Comparison of ENCODE assay signal across 1 cellular context in the genomic region with DNA sequence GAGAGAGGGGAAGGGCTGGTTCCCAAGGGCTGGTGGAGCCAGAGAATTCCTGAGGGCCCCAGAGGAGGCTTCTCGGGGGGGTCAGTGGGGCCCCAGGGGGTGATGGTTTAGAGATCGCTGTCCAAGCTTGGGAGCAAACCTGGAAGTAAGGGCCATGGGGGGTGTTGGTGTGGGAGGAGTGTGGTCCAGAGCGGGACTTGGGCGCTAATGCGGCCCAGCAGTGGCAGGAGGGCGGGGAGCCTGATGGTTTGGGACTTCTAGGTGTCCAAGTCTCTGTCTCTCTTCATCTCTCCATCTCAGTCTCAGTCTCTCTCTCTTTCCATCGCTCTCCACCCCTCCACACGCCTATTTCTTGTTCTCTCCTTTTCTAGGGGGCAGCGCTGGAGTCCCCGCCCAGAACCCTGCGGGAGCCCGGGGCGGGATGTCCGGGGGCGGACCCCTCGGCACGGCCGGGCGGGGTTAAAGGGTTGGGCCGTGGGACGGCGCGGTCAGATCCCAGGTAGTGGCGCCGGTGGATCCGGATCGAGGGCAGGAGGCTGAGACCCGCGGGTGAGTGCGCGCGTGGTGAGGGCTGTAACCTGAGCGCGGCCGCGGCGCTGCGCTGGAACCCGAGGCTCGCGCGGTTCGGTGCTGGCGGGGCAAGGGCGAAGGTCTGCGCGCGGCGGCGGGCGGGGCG.
TF ChIP-seq lines count a peak whose summit lies in the region.

CYP4F22 (plus strand) TSS at position 491 of the 676 bp plus-strand sequence. CDS start 16,812 bp downstream, outside the sequence.

TF ChIP-seq in IMR-90, 13 proteins besides CTCF, POLR2A, EP300 and RAD21 (continued from another document):
- TF ChIP-seq CEBPB (IDR thresholded peaks at IDR 0.05; ENCODE audit: low read depth, low read length) (no peak), MAFK (IDR thresholded peaks at IDR 0.05; ENCODE audit: low read depth, low read length) (no peak)
